8 cellular contexts compared by ENCODE assay signal in the genomic region with DNA sequence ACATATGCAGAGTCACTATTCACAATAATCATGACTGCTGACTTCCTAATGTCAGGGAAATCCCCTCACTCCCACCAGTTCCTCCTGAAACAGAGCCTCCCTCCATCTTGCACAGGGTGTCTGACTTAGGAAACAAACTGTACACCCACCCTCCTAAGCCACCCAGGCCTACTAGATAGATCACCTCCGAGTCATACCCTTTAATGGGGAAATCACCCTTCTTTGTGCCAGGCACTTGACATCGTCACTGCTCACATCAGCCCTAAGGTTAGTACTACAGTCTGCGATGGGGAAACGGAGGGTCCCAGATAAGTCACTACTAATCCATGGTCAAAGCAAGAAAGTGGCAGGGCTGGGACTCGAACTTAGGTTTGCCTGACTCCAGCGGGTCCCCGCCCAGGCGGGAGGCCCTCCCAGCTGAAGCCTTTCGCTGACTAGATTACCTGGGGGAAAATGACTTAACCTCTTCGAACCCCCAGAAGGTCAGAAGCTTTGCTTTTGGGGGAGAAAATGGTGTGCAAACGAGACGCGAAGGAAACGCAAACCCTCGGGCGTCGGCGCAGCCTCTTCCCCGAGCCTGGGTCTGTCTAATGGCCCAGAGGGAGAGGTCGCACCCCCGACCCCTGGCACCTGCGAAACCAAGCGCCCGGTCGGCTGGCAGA. TPM values are rescaled to one million over a fixed set of nuclear protein-coding genes. Genes with fewer than 3 reads are reported as not detected.
A peak's percentile ranks its signal among the peaks of the same experiment; 100 is the strongest.
DNase-seq lines count a peak whose midpoint lies in the region; ATAC-seq and TF ChIP-seq lines count a peak whose summit lies in the region.

No MANE protein-coding gene starts in this region.

- TF ChIP-seq EP300 in gastroesophageal sphincter (IDR thresholded peaks at IDR 0.05) = no peak

- H3K36me3 ChIP-seq in PC-3 (ENCODE audit: low read depth, low read length) = no peaks in the 10 kb centered on the region
- H3K36me3 ChIP-seq in gastroesophageal sphincter = no peaks in the 10 kb centered on the region

- peaks cover 18% of the 10 kb centered on the region for H3K79me2 ChIP-seq in PC-3 (ENCODE audit: low read length)

- peak overlapping the region; percentile 28; the same call in 1 of the 2 replicates for H3K27ac ChIP-seq in PC-3 (ENCODE audit: low read length)
- H3K27ac ChIP-seq in gastroesophageal sphincter = peak overlapping the region; percentile 70 to 97 (median 90)

- H3K9me3 ChIP-seq in PC-3 (ENCODE audit: low read length) (no peaks in the 10 kb centered on the region), gastroesophageal sphincter (no peaks in the 10 kb centered on the region)

- no peaks in the 10 kb centered on the region for H4K20me1 ChIP-seq in PC-3 (ENCODE audit: low read length)

- TF ChIP-seq CTCF in GM12864 (IDR thresholded peaks at IDR 0.05; ENCODE audit: low read depth, low read length, missing control alignments) (no peak), PC-3 (conservative IDR thresholded peaks at IDR 0.05; ENCODE audit: low read depth, low read length) (no peak), gastroesophageal sphincter (IDR thresholded peaks at IDR 0.05) (peak in 1 of 4 experiments; percentile 13), retinal pigment epithelial cell (conservative IDR thresholded peaks at IDR 0.05; ENCODE audit: low read depth, low read length) (no peak)

- ATAC-seq in HG02678 (IDR thresholded peaks at IDR 0.05; ENCODE audit: unreplicated experiment) (peak; percentile 28), PC-3 (no peak), gastroesophageal sphincter (no peak)

- WGBS in gastroesophageal sphincter (ENCODE audit: low coverage in 1 of 2), 2 donors = 0% methylated on average over 1 to 5 of the region's 25 CpGs

- H3K4me2 ChIP-seq in PC-3 (ENCODE audit: low read length) = peak overlapping the region; percentile 89

- H3K4me1 ChIP-seq in PC-3 (ENCODE audit: insufficient read depth, low read length) (peaks cover 22% of the 10 kb centered on the region), gastroesophageal sphincter (peaks cover 0 to 38% (median 5%) of the 10 kb centered on the region in 3 donors)

- H3F3A ChIP-seq in PC-3 (ENCODE audit: low read length, unreplicated experiment) = no peaks in the 10 kb centered on the region

- peak overlapping the region; percentile 64 for H3K9ac ChIP-seq in PC-3 (ENCODE audit: low read length)

- TSS peak; percentile 36 for BruUV-seq in PC-3 (replicated peaks; lab: Mats Ljungman, UMichigan)

- POLR2A ChIA-PET in PC-3 (lab: Charles Lee; ENCODE audit: unreplicated experiment) = interaction anchor here (0.7 kb wide), 1 partner anchor 34 kb away, joined by 3 read pairs; no protein-coding TSS in a partner anchor

- peak overlapping the region; percentile 89 for H3K4me3 ChIP-seq in GM12864 (ENCODE audit: low read depth, low read length)
- H3K4me3 ChIP-seq in PC-3 (ENCODE audit: low read length) = peak overlapping the region; percentile 80
- peak overlapping the region; percentile 75 to 78 for H3K4me3 ChIP-seq in gastroesophageal sphincter
- peak overlapping the region; percentile 56 for H3K4me3 ChIP-seq in retinal pigment epithelial cell (ENCODE audit: low read length)

- peak overlapping the region; percentile 72 for H2AFZ ChIP-seq in PC-3 (ENCODE audit: low read length)

- peak; percentile 86 for DNase-seq in GM12864 (ENCODE audit: low read depth)
- peak; percentile 34 for DNase-seq in PC-3
- DNase-seq in activated T-helper 9 cell treated with anti-CD3 and anti-CD28 coated beads, Interleukin-2, amount 50 U/mL, for 16 hours (ENCODE audit: low read depth) = peak; percentile 69
- DNase-seq in retinal pigment epithelial cell (ENCODE audit: low read depth) = no peak
- no peak for DNase-seq in NCI-H446 treated with DMSO at 0.1 percent for 48 hours (lab: John Stamatoyannopoulos, UW)
- DNase-seq in SW480 (ENCODE audit: low spot score) = no peak

- no peak for TF ChIP-seq POLR2A in gastroesophageal sphincter (IDR thresholded peaks at IDR 0.05)

- intact Hi-C loops in PC-3 (cut with micrococcal nuclease) = no loop called here

- no peaks in the 10 kb centered on the region for H3K9me2 ChIP-seq in PC-3 (replicated peaks; ENCODE audit: low read length)

- no peaks in the 10 kb centered on the region for H3K27me3 ChIP-seq in PC-3 (ENCODE audit: low read length)
- H3K27me3 ChIP-seq in gastroesophageal sphincter = no peaks in the 10 kb centered on the region

- CTCF ChIA-PET in PC-3 (lab: Charles Lee) = no interaction called here

RNA-seq across cellular contexts. Expression of gene MLLT6, which starts 3.4 kb away (rescaled TPM):
- total RNA-seq in PC-3 (2014; rRNA removed) = 24.7 and 28.7 TPM in 2 replicates
- 100 to 1,000 TPM in 1 of 4 donors, 10 to 100 TPM in 3; 55.6 to 101 (median 77.9) TPM for total RNA-seq in gastroesophageal sphincter

RNA-seq across cellular contexts. Expression of gene EPOP, which starts 26.9 kb away (rescaled TPM):
- total RNA-seq in PC-3 (2014; rRNA removed) = 12.6 and 17.7 TPM in 2 replicates
- 1 to 10 TPM in 3 of 4 donors, under 1 TPM in 1; 0.31 to 3.5 (median 1.5) TPM for total RNA-seq in gastroesophageal sphincter

RNA-seq across cellular contexts. Expression of gene CISD3, which starts 28.5 kb away (rescaled TPM):
- 13.7 and 14.1 TPM in 2 replicates for total RNA-seq in PC-3 (2014; rRNA removed)
- 10 to 100 TPM in 2 of 4 donors, 1 to 10 TPM in 2; 8.5 to 14.9 (median 11.1) TPM for total RNA-seq in gastroesophageal sphincter

RNA-seq across cellular contexts. Expression of gene PCGF2, which starts 46.5 kb away (rescaled TPM):
- total RNA-seq in PC-3 (2014; rRNA removed) (14.1 and 15.8 TPM in 2 replicates), gastroesophageal sphincter (10 to 100 TPM in 1 of 4 donors, 1 to 10 TPM in 3; 6.4 to 13.0 (median 9.7) TPM)

RNA-seq across cellular contexts. Expression of gene PSMB3, which starts 50.9 kb away (rescaled TPM):
- total RNA-seq in PC-3 (2014; rRNA removed) = 366 and 441 TPM in 2 replicates
- total RNA-seq in gastroesophageal sphincter = 100 to 1,000 TPM; 107 to 123 (median 117) TPM

Comparison
In these comparisons a context has a peak if more than half of its experiments do, and no peak if none do; other contexts are left out.
1. DNase-seq: peak in GM12864 (single experiment), PC-3 (single experiment) and activated T-helper 9 cell treated with anti-CD3 and anti-CD28 coated beads, Interleukin-2, amount 50 U/mL, for 16 hours (single experiment); none in retinal pigment epithelial cell (single experiment), NCI-H446 treated with DMSO at 0.1 percent for 48 hours (single experiment) and SW480 (single experiment).
2. Peak in every context shown above with its lines, with median percentiles within 50 percentile points of each other: H3K4me3 ChIP-seq.